ENCODE assay signal across 2 cellular contexts in the genomic region with DNA sequence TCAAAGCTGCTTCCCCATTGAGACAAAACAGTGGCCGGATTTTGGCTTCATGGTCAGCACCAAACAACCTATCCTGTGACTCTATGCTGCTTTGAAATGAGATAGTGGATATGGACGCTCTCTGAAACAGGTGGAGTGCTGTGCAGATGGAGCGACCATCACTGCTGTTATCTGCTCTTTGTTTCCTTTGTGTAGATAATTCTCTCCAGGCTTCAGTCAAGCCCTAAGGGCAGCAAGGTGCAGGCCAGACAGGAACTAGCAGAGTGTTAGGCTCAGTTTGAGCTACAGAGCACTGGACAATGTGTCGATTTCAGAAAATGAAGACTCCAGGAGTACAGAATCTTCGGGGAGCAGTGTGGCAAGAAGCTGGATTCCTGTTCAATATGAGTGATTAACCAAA.
TF ChIP-seq lines count a peak whose summit lies in the region.

No MANE protein-coding gene starts in this region.

TF ChIP-seq in SK-N-SH, 30 proteins besides CTCF, POLR2A, EP300 and RAD21 (continued from another document):
- TF ChIP-seq EZH2phosphoT487 (IDR thresholded peaks at IDR 0.05; ENCODE audit: borderline replicate concordance, low read depth) (no peak), POLR2AphosphoS5 (IDR thresholded peaks at IDR 0.05; ENCODE audit: low read depth, low read length) (no peak), RCOR1 (IDR thresholded peaks at IDR 0.05; ENCODE audit: low read length) (peak; percentile 69; the same call in 1 of the 2 replicates), PBX3 (IDR thresholded peaks at IDR 0.05) (no peak)
- TF ChIP-seq, protein P1, sequence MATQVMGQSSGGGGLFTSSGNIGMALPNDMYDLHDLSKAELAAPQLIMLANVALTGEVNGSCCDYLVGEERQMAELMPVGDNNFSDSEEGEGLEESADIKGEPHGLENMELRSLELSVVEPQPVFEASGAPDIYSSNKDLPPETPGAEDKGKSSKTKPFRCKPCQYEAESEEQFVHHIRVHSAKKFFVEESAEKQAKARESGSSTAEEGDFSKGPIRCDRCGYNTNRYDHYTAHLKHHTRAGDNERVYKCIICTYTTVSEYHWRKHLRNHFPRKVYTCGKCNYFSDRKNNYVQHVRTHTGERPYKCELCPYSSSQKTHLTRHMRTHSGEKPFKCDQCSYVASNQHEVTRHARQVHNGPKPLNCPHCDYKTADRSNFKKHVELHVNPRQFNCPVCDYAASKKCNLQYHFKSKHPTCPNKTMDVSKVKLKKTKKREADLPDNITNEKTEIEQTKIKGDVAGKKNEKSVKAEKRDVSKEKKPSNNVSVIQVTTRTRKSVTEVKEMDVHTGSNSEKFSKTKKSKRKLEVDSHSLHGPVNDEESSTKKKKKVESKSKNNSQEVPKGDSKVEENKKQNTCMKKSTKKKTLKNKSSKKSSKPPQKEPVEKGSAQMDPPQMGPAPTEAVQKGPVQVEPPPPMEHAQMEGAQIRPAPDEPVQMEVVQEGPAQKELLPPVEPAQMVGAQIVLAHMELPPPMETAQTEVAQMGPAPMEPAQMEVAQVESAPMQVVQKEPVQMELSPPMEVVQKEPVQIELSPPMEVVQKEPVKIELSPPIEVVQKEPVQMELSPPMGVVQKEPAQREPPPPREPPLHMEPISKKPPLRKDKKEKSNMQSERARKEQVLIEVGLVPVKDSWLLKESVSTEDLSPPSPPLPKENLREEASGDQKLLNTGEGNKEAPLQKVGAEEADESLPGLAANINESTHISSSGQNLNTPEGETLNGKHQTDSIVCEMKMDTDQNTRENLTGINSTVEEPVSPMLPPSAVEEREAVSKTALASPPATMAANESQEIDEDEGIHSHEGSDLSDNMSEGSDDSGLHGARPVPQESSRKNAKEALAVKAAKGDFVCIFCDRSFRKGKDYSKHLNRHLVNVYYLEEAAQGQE (IDR thresholded peaks at IDR 0.05; ENCODE audit: low read depth, low read length) = no peak

TF ChIP-seq in SK-N-SH treated with all-trans-retinoic acid at 6 μM for 48 hours, 23 proteins besides CTCF, POLR2A, EP300 and RAD21 (continued from another document):
- TF ChIP-seq, protein P2, sequence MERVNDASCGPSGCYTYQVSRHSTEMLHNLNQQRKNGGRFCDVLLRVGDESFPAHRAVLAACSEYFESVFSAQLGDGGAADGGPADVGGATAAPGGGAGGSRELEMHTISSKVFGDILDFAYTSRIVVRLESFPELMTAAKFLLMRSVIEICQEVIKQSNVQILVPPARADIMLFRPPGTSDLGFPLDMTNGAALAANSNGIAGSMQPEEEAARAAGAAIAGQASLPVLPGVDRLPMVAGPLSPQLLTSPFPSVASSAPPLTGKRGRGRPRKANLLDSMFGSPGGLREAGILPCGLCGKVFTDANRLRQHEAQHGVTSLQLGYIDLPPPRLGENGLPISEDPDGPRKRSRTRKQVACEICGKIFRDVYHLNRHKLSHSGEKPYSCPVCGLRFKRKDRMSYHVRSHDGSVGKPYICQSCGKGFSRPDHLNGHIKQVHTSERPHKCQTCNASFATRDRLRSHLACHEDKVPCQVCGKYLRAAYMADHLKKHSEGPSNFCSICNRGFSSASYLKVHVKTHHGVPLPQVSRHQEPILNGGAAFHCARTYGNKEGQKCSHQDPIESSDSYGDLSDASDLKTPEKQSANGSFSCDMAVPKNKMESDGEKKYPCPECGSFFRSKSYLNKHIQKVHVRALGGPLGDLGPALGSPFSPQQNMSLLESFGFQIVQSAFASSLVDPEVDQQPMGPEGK (CRISPR knock-in tag; IDR thresholded peaks at IDR 0.05; ENCODE audit: borderline replicate concordance) = no peak
- TF ChIP-seq CSRNP3 (CRISPR knock-in tag; IDR thresholded peaks at IDR 0.05) = no peak
- no peak for TF ChIP-seq ZNF8 (CRISPR knock-in tag; IDR thresholded peaks at IDR 0.05)
- TF ChIP-seq ZC3H10 (CRISPR knock-in tag; IDR thresholded peaks at IDR 0.05) = no peak
- TF ChIP-seq ZFP30 (CRISPR knock-in tag; IDR thresholded peaks at IDR 0.05) = no peak
- no peak for TF ChIP-seq RARB (CRISPR knock-in tag; IDR thresholded peaks at IDR 0.05)
- TF ChIP-seq, protein P3, sequence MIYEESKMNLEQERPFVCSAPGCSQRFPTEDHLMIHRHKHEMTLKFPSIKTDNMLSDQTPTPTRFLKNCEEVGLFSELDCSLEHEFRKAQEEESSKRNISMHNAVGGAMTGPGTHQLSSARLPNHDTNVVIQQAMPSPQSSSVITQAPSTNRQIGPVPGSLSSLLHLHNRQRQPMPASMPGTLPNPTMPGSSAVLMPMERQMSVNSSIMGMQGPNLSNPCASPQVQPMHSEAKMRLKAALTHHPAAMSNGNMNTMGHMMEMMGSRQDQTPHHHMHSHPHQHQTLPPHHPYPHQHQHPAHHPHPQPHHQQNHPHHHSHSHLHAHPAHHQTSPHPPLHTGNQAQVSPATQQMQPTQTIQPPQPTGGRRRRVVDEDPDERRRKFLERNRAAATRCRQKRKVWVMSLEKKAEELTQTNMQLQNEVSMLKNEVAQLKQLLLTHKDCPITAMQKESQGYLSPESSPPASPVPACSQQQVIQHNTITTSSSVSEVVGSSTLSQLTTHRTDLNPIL (CRISPR knock-in tag; IDR thresholded peaks at IDR 0.05; ENCODE audit: low read depth) = no peak
- TF ChIP-seq ESRRG (CRISPR knock-in tag; IDR thresholded peaks at IDR 0.05) = no peak
